Comparison of ENCODE assay signal across 13 cellular contexts in the genomic region with DNA sequence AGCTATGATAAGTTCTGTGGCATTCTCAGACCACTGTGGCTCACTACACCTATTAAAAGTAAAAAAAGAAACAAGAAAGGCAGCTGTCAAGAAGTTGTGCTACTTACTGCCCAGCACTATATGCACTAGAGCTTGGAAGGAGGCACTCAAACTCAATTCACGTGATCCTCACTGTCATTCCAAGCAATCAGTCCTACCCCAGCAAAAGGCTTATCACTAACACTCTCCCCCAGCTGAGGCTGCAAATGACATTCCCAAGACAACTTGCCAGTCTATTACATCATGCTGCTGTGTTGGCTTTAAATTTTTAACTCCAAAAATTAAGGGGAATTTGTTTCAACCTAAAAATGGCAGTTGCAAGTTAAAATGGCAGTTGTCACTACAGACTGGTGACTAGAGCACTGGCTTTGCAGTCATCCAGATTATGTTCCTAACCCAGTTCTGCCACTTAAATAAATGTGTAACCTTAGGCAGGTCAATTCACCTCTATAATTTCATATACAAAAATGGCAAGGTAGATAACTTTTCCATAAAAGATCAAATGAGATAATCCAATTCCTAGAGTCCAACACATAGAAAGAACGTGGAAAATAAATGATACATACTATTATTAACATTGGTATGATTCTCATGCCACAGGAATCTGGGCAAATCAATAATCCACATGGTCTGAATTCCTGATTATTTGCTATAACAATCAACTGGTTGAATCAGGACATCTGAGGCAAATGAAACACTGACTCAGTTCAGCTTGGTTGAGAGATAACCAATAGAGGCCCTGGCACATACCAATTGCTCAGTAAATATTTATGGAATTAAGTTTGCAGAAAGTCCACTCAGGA. TPM values are rescaled to one million over a fixed set of nuclear protein-coding genes. Genes with fewer than 3 reads are reported as not detected.
DNase-seq lines count a peak whose midpoint lies in the region; ATAC-seq, FAIRE-seq and TF ChIP-seq lines count a peak whose summit lies in the region.
"Had no signal": no experiment of that assay in that cellular context is flagged by ENCODE, and none has a peak within 500 bp of the region (broad histone marks: within the 10 kb centered on the region; RNA-seq: fewer than 3 reads in every experiment).

No MANE protein-coding gene starts in this region.

- H3K27ac Mint-ChIP-seq in memory B cell, result peak overlapping the region; percentile 41

- peaks cover 93% of the 10 kb centered on the region for H3K79me2 ChIP-seq in PC-3 (ENCODE audit: low read length)
- H3K79me2 ChIP-seq in H1 (ENCODE audit: control insufficient read depth in 1 of 2, insufficient read depth in 2 of 2, low read length in 2 of 2), result peaks cover 37 to 99% of the 10 kb centered on the region in 2 experiments

- H2AFZ ChIP-seq in PC-3 (ENCODE audit: low read length), result no peak overlapping the region
- H2AFZ ChIP-seq in H1 (ENCODE audit: low read length), result no peak overlapping the region

- H2BK20ac ChIP-seq in H1 (ENCODE audit: low read length), result no peak overlapping the region

- no peaks in the 10 kb centered on the region for H3K27me3 Mint-ChIP-seq in memory B cell
- H3K27me3 Mint-ChIP-seq: CD4-positive, CD25-positive, alpha-beta regulatory T cell had no signal

- H3K27ac ChIP-seq in PC-3 (ENCODE audit: low read length) (peak overlapping the region; percentile 57), H1 (ENCODE audit: low read depth, low read length) (no peak overlapping the region)
- H3K27ac ChIP-seq: neutrophil, Peyer's patch had no signal

- no peak for TF ChIP-seq RAD21 in H1 (IDR thresholded peaks at IDR 0.05 in 1 of 2, conservative IDR thresholded peaks at IDR 0.05 in 1 of 2; ENCODE audit: low read depth in 2 of 2, low read length in 2 of 2)

- H3K9ac ChIP-seq in PC-3 (ENCODE audit: low read length) (no peak overlapping the region), H1 (replicated peaks in 1 of 4; ENCODE audit: extremely low read depth in 1 of 4, low read depth in 3 of 4, low read length in 3 of 4) (no peak overlapping the region)

- no peak overlapping the region for H3K56ac ChIP-seq in H1 (replicated peaks; ENCODE audit: insufficient read length, low read depth, low read length)

- H2AK5ac ChIP-seq in H1 (ENCODE audit: low read depth, low read length), result no peak overlapping the region

- BruUV-seq in PC-3 (replicated peaks; lab: Mats Ljungman, UMichigan), result no TSS peak

- TF ChIP-seq EP300 in H1 (IDR thresholded peaks at IDR 0.05; ENCODE audit: borderline replicate concordance in 1 of 2, low read depth in 2 of 2, low read length in 2 of 2), result no peak

- peaks cover 9% of the 10 kb centered on the region; the same call in 1 of the 2 replicates for H3K79me1 ChIP-seq in H1 (ENCODE audit: low read depth, low read length)

- H3K4me1 ChIP-seq in PC-3 (ENCODE audit: insufficient read depth, low read length) (peaks cover 49% of the 10 kb centered on the region), H1 (replicated peaks in 1 of 4; ENCODE audit: control insufficient read depth in 3 of 4, insufficient read depth in 4 of 4, low read length in 3 of 4) (peaks cover 8 to 17% (median 15%) of the 10 kb centered on the region in 4 experiments; a peak in 6 of 7 replicates)

- H3K27me3 ChIP-seq in PC-3 (ENCODE audit: low read length) (no peaks in the 10 kb centered on the region), H1 (replicated peaks in 1 of 4; ENCODE audit: control insufficient read depth in 3 of 4, extremely low read depth in 1 of 4, insufficient read depth in 3 of 4, low read length in 3 of 4) (no peaks in the 10 kb centered on the region)
- H3K27me3 ChIP-seq: neutrophil, Peyer's patch had no signal

- POLR2A ChIA-PET in PC-3 (lab: Charles Lee; ENCODE audit: unreplicated experiment), result interaction anchor here (0.5 kb wide), 1 partner anchor 60 kb away, joined by 15 read pairs; no protein-coding TSS in a partner anchor
- POLR2A ChIA-PET in H1 (lab: Charles Lee; ENCODE audit: partially characterized antibody), result interaction anchor here (0.5 to 1.3 kb wide), 2 partner anchors 17 to 333 kb away, joined by 3 to 5 read pairs; no protein-coding TSS in a partner anchor

- H3K36me3 ChIP-seq in PC-3 (ENCODE audit: low read depth, low read length) (no peaks in the 10 kb centered on the region), H1 (ENCODE audit: control insufficient read depth in 2 of 4, insufficient read depth in 4 of 4, low read length in 3 of 4) (no peaks in the 10 kb centered on the region)
- H3K36me3 ChIP-seq: neutrophil, Peyer's patch had no signal

- CTCF ChIA-PET in PC-3 (lab: Charles Lee) (no interaction called here), H1 (lab: Charles Lee; ENCODE audit: partially characterized antibody) (interaction anchor here (0.7 to 2.5 kb wide), 4 partner anchors 11 to 55 kb away, joined by 3 to 12 read pairs (median 4); no protein-coding TSS in a partner anchor)

- ATAC-seq in PC-3, result peak; percentile 63
- ATAC-seq in memory B cell (ENCODE audit: low read depth), result no peak
- no peak for ATAC-seq in GM19455 (IDR thresholded peaks at IDR 0.05; ENCODE audit: unreplicated experiment)
- ATAC-seq in GM21619 (IDR thresholded peaks at IDR 0.05; ENCODE audit: unreplicated experiment), result no peak
- ATAC-seq in GM18870 (IDR thresholded peaks at IDR 0.05; ENCODE audit: unreplicated experiment), result no peak
- ATAC-seq in HG02970 (IDR thresholded peaks at IDR 0.05; ENCODE audit: low FRiP score, unreplicated experiment), result no peak

- H3K23me2 ChIP-seq in H1 (ENCODE audit: low read depth, low read length), result no peaks in the 10 kb centered on the region

- H3F3A ChIP-seq in PC-3 (ENCODE audit: low read length, unreplicated experiment), result peaks cover 26% of the 10 kb centered on the region

- no peak overlapping the region for H2BK15ac ChIP-seq in H1 (ENCODE audit: low read length)

- no peak for TF ChIP-seq POLR2A in H1 (IDR thresholded peaks at IDR 0.05; ENCODE audit: control extremely low read depth in 1 of 2, low read depth in 2 of 2, low read length in 2 of 2)

- no peak overlapping the region for H2BK120ac ChIP-seq in H1 (replicated peaks; ENCODE audit: low read depth, low read length)

- 72% methylated on average over 2 of the region's 2 CpGs; no CpG with 5 or more reads in 1 of the 2 experiments for WGBS in H1 (ENCODE audit: extremely low coverage in 1 of 2, insufficient coverage in 1 of 2, insufficient read length in 1 of 2, insufficient replicate concordance in 2 of 2, low coverage in 1 of 2, low lambda C conversion rate in 2 of 2, missing lambda C conversion rate in 1 of 2), 2 experiments

- no peaks in the 10 kb centered on the region for H3K9me3 Mint-ChIP-seq in memory B cell
- H3K9me3 Mint-ChIP-seq: CD4-positive, CD25-positive, alpha-beta regulatory T cell had no signal

- peaks cover 9% of the 10 kb centered on the region for H4K20me1 ChIP-seq in PC-3 (ENCODE audit: low read length)
- peaks cover 19 to 35% of the 10 kb centered on the region in 2 experiments for H4K20me1 ChIP-seq in H1 (replicated peaks in 1 of 2; ENCODE audit: control insufficient read depth in 1 of 2, insufficient read depth in 2 of 2, low read length in 2 of 2)

- FAIRE-seq in H1 (lab: Jason Lieb, UNC), result no peak

- intact Hi-C loops in PC-3 (cut with micrococcal nuclease), result no loop called here

- peak overlapping the region; percentile 63 for H3K4me2 ChIP-seq in PC-3 (ENCODE audit: low read length)
- H3K4me2 ChIP-seq in H1 (ENCODE audit: insufficient read depth in 1 of 2, low read depth in 2 of 2, low read length in 2 of 2), result 0 out of 4 replicates have a peak overlapping the region, but pooled peaks of 1 of the 2 experiments have one; percentile 34

- no peak for TF ChIP-seq CTCF in AG10803 (conservative IDR thresholded peaks at IDR 0.05; ENCODE audit: low read length)
- TF ChIP-seq CTCF in PC-3 (conservative IDR thresholded peaks at IDR 0.05; ENCODE audit: low read depth, low read length), result no peak
- TF ChIP-seq CTCF in H1 (IDR thresholded peaks at IDR 0.05; ENCODE audit: control extremely low read depth in 1 of 3, insufficient read depth in 1 of 3, low read depth in 1 of 3, low read length in 3 of 3), result no peak

- H3K23ac ChIP-seq in H1 (ENCODE audit: insufficient read length), result no peak overlapping the region

- H4K8ac ChIP-seq in H1 (ENCODE audit: extremely low read depth, insufficient read depth, low read length), result no peak overlapping the region

- H3K4me1 Mint-ChIP-seq in memory B cell, result peaks cover 43% of the 10 kb centered on the region

- H3K18ac ChIP-seq in H1 (ENCODE audit: extremely low read depth, low read length), result no peak overlapping the region

- H3K4me3 Mint-ChIP-seq in memory B cell, result no peak overlapping the region

- no peaks in the 10 kb centered on the region for H3K9me2 ChIP-seq in PC-3 (replicated peaks; ENCODE audit: low read length)

- H2BK5ac ChIP-seq in H1 (ENCODE audit: low read depth, low read length), result no peak overlapping the region

- no peak overlapping the region for H4K5ac ChIP-seq in H1 (ENCODE audit: insufficient read length, low read depth, low read length)

- DNase-seq in AG10803 (ENCODE audit: low read depth) (peak; percentile 83), PC-3 (peak; percentile 87), H1 (ENCODE audit: low read depth in 1 of 2, low spot score in 2 of 2) (no peak), memory B cell (ENCODE audit: low spot score in 2 of 2) (no peak)
- DNase-seq: activated CD4-positive, alpha-beta T cell treated with anti-CD3 and anti-CD28 coated beads, Interleukin-2, amount 50 U/mL, for 1 hour; CD4-positive, CD25-positive, alpha-beta regulatory T cell; NCI-H187; Peyer's patch had no signal

- H2BK12ac ChIP-seq in H1 (ENCODE audit: low read depth, low read length), result no peak overlapping the region

- H3K36me3 Mint-ChIP-seq in memory B cell, result no peaks in the 10 kb centered on the region
- H3K36me3 Mint-ChIP-seq: CD4-positive, CD25-positive, alpha-beta regulatory T cell had no signal

- no peak overlapping the region for H3K4ac ChIP-seq in H1 (replicated peaks; ENCODE audit: insufficient read length, low read depth, low read length)

- no peak overlapping the region for H4K91ac ChIP-seq in H1 (replicated peaks; ENCODE audit: insufficient read length, low read length)

- H3K14ac ChIP-seq in H1 (ENCODE audit: insufficient read length), result no peak overlapping the region

- H3K9me3 ChIP-seq in PC-3 (ENCODE audit: low read length) (no peaks in the 10 kb centered on the region), H1 (ENCODE audit: insufficient read depth in 2 of 2, low read depth in 1 of 2, low read length in 1 of 2) (no peaks in the 10 kb centered on the region)
- H3K9me3 ChIP-seq: neutrophil, Peyer's patch had no signal

- H3K4me3 ChIP-seq in AG10803 (ENCODE audit: low read length) (no peak overlapping the region), PC-3 (ENCODE audit: low read length) (peak overlapping the region; percentile 8; the same call in 1 of the 2 replicates), H1 (ENCODE audit: extremely low read depth in 1 of 4, insufficient read depth in 2 of 4, low read depth in 3 of 4, low read length in 4 of 4) (no peak overlapping the region)
- H3K4me3 ChIP-seq: Peyer's patch had no signal

RNA-seq across cellular contexts. Expression of a gene that starts 52.4 kb away (rescaled TPM):
- 62.8 and 69.2 TPM in 2 replicates for total RNA-seq in PC-3 (2014; rRNA removed)
- total RNA-seq in H1 (2021; fragmentation: NEBNext Ultra II Directional; extraction: Animal tissue kit (Norgen Biotek cat#: 25700)), result 75.6 and 77.2 TPM in 2 replicates
- 41.1 and 45.0 TPM in 2 replicates for polyA plus RNA-seq in H1 (2011; rRNA removed)
- 53.5 TPM for polyA plus RNA-seq in H1 (2011; cell fraction: cytosol; rRNA removed)
- polyA plus RNA-seq in H1 (2011; cell fraction: nucleus; rRNA removed), result 45.3 TPM
- polyA plus RNA-seq in H1 (2012, experiment 1 of 2), result 39.7 to 54.0 TPM (median 49.6 TPM) in 4 replicates
- 15.1 TPM for polyA plus RNA-seq in H1 (2012, experiment 2 of 2)
- polyA plus RNA-seq in H1 (2013, experiment 1 of 2), result 28.3 TPM
- 27.8 TPM for polyA plus RNA-seq in H1 (2013, experiment 2 of 2)
- polyA minus RNA-seq in H1 (2011; rRNA and poly(A)+ RNA removed), result 177 and 211 TPM in 2 replicates
- polyA minus RNA-seq in H1 (2011; cell fraction: cytosol; rRNA and poly(A)+ RNA removed), result 70.6 TPM
- 72.6 TPM for polyA minus RNA-seq in H1 (2011; cell fraction: nucleus; rRNA and poly(A)+ RNA removed)

Comparison
In these comparisons a context has a peak if more than half of its experiments do, and no peak if none do; other contexts are left out.
1. DNase-seq: peak in AG10803 (single experiment) and PC-3 (single experiment); none in H1 (0 of 2) and memory B cell (0 of 2).